1 cellular context compared by ENCODE assay signal in genomic region chr6:130409394-130410095, GRCh38.
TF ChIP-seq lines count a peak whose summit lies in the region.

No MANE protein-coding gene starts in this region.

TF ChIP-seq in IMR-90, 13 proteins besides CTCF, POLR2A, EP300 and RAD21:
- TF ChIP-seq MXI1 (IDR thresholded peaks at IDR 0.05; ENCODE audit: borderline replicate concordance, low read depth, low read length) (no peak), CHD1 (IDR thresholded peaks at IDR 0.05; ENCODE audit: low read depth, low read length) (no peak), MAFK (IDR thresholded peaks at IDR 0.05; ENCODE audit: low read depth, low read length) (no peak), ELK1 (IDR thresholded peaks at IDR 0.05; ENCODE audit: borderline replicate concordance, low read depth, low read length) (no peak), CEBPB (IDR thresholded peaks at IDR 0.05; ENCODE audit: low read depth, low read length) (peak; percentile 96), RFX5 (IDR thresholded peaks at IDR 0.05; ENCODE audit: low read depth, low read length) (no peak), RCOR1 (IDR thresholded peaks at IDR 0.05; ENCODE audit: insufficient replicate concordance, low read length) (no peak)
